In the genomic region with DNA sequence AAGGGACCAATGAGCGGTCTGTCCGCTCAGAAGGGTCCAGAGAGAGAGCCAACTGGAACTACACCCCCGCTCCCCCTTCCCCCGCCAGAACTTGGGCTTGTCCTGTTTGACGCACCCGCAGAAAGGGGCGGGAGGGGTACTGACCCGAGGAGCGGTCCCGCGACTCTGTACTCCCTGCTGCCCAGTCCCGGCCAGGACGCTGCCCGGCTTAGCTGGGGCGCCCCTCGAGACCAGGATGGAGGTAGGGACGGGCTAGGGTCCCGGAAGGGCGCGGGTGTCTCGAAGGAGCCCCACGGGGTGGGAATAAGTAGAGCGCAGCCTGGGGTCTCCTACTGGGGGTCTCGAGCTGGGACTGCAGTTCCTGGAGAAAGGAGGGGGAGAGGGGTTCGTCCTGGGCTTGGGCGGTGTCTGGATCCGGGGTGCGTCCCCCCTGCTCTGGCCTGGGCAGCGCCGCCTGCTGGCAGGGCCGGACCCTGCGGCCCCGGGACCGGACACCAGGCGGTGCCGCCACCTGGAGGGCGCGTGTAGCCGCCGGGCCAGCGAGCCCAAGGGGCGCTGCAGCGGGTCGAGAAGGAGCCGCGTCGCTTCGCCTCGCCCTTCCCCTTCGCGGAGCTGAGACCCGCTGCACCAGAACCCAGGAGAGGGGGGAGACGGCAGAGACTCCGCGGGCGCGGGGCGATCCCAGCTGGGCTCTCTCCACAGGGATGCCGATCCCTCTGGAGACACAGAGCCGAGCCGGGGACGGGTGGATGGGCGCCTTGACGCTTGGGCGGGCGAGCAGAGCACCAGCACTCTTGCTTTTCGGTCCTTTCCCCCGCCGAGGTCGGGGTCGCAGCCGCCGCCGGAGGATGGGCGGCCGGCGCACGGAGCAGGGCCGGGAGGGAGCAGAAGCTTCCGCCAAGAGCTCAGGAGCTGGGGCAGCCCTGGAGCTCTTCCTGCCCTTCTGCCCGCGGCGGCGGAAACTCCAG, we compare ENCODE assay signal across 1 cellular context.
TF ChIP-seq lines count a peak whose summit lies in the region.

No MANE protein-coding gene starts in this region.

TF ChIP-seq in HepG2, 621 proteins besides CTCF, POLR2A, EP300 and RAD21 (continued from another document and continues in another):
- TF ChIP-seq POGK (CRISPR knock-in tag; conservative IDR thresholded peaks at IDR 0.05) (peak; percentile 72), STAG1 (CRISPR knock-in tag; IDR thresholded peaks at IDR 0.05) (peak; percentile 68), MEIS2 (CRISPR knock-in tag; IDR thresholded peaks at IDR 0.05) (peak; percentile 68; the same call in 1 of the 2 replicates), FUBP1 (CRISPR knock-in tag; IDR thresholded peaks at IDR 0.05; ENCODE audit: borderline replicate concordance) (no peak), ZNF326 (CRISPR knock-in tag; IDR thresholded peaks at IDR 0.05; ENCODE audit: borderline replicate concordance) (no peak), SIX1 (CRISPR knock-in tag; IDR thresholded peaks at IDR 0.05; ENCODE audit: borderline replicate concordance) (no peak), MTA3 (CRISPR knock-in tag; IDR thresholded peaks at IDR 0.05) (no peak), ZFP36L1 (CRISPR knock-in tag; IDR thresholded peaks at IDR 0.05) (no peak), ZNF878 (CRISPR knock-in tag; IDR thresholded peaks at IDR 0.05) (no peak; the same call in 1 of the 2 replicates), ZFP62 (CRISPR knock-in tag; IDR thresholded peaks at IDR 0.05) (no peak), ZNF879 (CRISPR knock-in tag; IDR thresholded peaks at IDR 0.05) (no peak), LCORL (IDR thresholded peaks at IDR 0.05) (no peak), LCORL (CRISPR knock-in tag; IDR thresholded peaks at IDR 0.05) (no peak), ZNF576 (CRISPR knock-in tag; IDR thresholded peaks at IDR 0.05) (no peak), TEAD3 (CRISPR knock-in tag; optimal IDR thresholded peaks at IDR 0.05; ENCODE audit: borderline replicate concordance) (peak; percentile 54), NR2F6 (IDR thresholded peaks at IDR 0.05) (no peak), NR2F6 (CRISPR knock-in tag; IDR thresholded peaks at IDR 0.05) (no peak), PLRG1 (conservative IDR thresholded peaks at IDR 0.05) (no peak), THAP7 (CRISPR knock-in tag; IDR thresholded peaks at IDR 0.05) (no peak), AHDC1 (CRISPR knock-in tag; IDR thresholded peaks at IDR 0.05; ENCODE audit: borderline replicate concordance) (no peak), ZNF660 (CRISPR knock-in tag; IDR thresholded peaks at IDR 0.05; ENCODE audit: borderline replicate concordance, low read depth) (no peak)
- TF ChIP-seq, protein P1, sequence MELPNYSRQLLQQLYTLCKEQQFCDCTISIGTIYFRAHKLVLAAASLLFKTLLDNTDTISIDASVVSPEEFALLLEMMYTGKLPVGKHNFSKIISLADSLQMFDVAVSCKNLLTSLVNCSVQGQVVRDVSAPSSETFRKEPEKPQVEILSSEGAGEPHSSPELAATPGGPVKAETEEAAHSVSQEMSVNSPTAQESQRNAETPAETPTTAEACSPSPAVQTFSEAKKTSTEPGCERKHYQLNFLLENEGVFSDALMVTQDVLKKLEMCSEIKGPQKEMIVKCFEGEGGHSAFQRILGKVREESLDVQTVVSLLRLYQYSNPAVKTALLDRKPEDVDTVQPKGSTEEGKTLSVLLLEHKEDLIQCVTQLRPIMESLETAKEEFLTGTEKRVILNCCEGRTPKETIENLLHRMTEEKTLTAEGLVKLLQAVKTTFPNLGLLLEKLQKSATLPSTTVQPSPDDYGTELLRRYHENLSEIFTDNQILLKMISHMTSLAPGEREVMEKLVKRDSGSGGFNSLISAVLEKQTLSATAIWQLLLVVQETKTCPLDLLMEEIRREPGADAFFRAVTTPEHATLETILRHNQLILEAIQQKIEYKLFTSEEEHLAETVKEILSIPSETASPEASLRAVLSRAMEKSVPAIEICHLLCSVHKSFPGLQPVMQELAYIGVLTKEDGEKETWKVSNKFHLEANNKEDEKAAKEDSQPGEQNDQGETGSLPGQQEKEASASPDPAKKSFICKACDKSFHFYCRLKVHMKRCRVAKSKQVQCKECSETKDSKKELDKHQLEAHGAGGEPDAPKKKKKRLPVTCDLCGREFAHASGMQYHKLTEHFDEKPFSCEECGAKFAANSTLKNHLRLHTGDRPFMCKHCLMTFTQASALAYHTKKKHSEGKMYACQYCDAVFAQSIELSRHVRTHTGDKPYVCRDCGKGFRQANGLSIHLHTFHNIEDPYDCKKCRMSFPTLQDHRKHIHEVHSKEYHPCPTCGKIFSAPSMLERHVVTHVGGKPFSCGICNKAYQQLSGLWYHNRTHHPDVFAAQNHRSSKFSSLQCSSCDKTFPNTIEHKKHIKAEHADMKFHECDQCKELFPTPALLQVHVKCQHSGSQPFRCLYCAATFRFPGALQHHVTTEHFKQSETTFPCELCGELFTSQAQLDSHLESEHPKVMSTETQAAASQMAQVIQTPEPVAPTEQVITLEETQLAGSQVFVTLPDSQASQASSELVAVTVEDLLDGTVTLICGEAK (IDR thresholded peaks at IDR 0.05): no peak
- TF ChIP-seq, protein P1 (CRISPR knock-in tag; IDR thresholded peaks at IDR 0.05): no peak
- TF ChIP-seq, protein P2, sequence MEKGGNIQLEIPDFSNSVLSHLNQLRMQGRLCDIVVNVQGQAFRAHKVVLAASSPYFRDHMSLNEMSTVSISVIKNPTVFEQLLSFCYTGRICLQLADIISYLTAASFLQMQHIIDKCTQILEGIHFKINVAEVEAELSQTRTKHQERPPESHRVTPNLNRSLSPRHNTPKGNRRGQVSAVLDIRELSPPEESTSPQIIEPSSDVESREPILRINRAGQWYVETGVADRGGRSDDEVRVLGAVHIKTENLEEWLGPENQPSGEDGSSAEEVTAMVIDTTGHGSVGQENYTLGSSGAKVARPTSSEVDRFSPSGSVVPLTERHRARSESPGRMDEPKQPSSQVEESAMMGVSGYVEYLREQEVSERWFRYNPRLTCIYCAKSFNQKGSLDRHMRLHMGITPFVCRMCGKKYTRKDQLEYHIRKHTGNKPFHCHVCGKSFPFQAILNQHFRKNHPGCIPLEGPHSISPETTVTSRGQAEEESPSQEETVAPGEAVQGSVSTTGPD (CRISPR knock-in tag; IDR thresholded peaks at IDR 0.05): no peak
- TF ChIP-seq, protein P3, sequence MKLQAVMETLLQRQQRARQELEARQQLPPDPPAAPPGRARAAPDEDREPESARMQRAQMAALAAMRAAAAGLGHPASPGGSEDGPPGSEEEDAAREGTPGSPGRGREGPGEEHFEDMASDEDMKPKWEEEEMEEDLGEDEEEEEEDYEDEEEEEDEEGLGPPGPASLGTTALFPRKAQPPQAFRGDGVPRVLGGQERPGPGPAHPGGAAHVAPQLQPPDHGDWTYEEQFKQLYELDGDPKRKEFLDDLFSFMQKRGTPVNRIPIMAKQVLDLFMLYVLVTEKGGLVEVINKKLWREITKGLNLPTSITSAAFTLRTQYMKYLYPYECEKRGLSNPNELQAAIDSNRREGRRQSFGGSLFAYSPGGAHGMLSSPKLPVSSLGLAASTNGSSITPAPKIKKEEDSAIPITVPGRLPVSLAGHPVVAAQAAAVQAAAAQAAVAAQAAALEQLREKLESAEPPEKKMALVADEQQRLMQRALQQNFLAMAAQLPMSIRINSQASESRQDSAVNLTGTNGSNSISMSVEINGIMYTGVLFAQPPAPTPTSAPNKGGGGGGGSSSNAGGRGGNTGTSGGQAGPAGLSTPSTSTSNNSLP (IDR thresholded peaks at IDR 0.05; ENCODE audit: low read depth, low read length): no peak
